ENCODE assay signal across 8 cellular contexts in genomic region chr19:1259873-1260748, GRCh38. TPM values are rescaled to one million over a fixed set of nuclear protein-coding genes. Genes with fewer than 3 reads are reported as not detected.
DNase-seq lines count a peak whose midpoint lies in the region; ATAC-seq and TF ChIP-seq lines count a peak whose summit lies in the region.

No MANE protein-coding gene starts in this region.

- H3K27ac ChIP-seq in HCT116 (ENCODE audit: low read depth, low read length): peak overlapping the region; percentile 90
- peak overlapping the region; percentile 83 to 90 for H3K27ac ChIP-seq in SK-N-SH (ENCODE audit: low read depth in 2 of 2, low read length in 1 of 2)
- peak overlapping the region; percentile 94 to 95 for H3K27ac ChIP-seq in uterus

- ATAC-seq in HCT116: peak; percentile 1; the same call in 1 of the 2 replicates

- no peak overlapping the region for H2AFZ ChIP-seq in HCT116 (ENCODE audit: low read depth, low read length, poor library complexity, severe bottlenecking)
- no peak overlapping the region for H2AFZ ChIP-seq in SK-N-SH (ENCODE audit: low read depth)

- H3K27me3 Mint-ChIP-seq in Calu3 (ENCODE audit: unreplicated experiment) (no peaks in the 10 kb centered on the region), chondrocyte (ENCODE audit: low read depth) (no peaks in the 10 kb centered on the region)

- BruUV-seq in Calu3 (replicated peaks; lab: Mats Ljungman, UMichigan) (no TSS peak), HCT116 (replicated peaks; lab: Mats Ljungman, UMichigan) (no TSS peak)

- WGBS in SK-N-SH (ENCODE audit: low lambda C conversion rate): 34% methylated on average over 10 of the region's 33 CpGs

- H3K4me1 ChIP-seq in HCT116 (ENCODE audit: control insufficient read depth in 1 of 2, insufficient read depth in 2 of 2, low read length in 2 of 2): peaks cover 52 to 94% of the 10 kb centered on the region in 2 experiments
- H3K4me1 ChIP-seq in SK-N-SH (ENCODE audit: control insufficient read depth in 1 of 2, insufficient read depth in 2 of 2, low read depth in 1 of 2, low read length in 1 of 2): peaks cover 46 to 56% of the 10 kb centered on the region in 2 experiments
- H3K4me1 ChIP-seq in mucosa of stomach (ENCODE audit: control insufficient read depth, insufficient read depth, low read length): peaks cover 72% of the 10 kb centered on the region
- peaks cover 15 to 49% of the 10 kb centered on the region in 2 donors for H3K4me1 ChIP-seq in uterus

- H3K9me3 ChIP-seq in HCT116 (ENCODE audit: control insufficient read depth in 1 of 2, insufficient read depth in 1 of 2, low read depth in 1 of 2, low read length in 2 of 2) (no peaks in the 10 kb centered on the region), SK-N-SH (no peaks in the 10 kb centered on the region), mucosa of stomach (ENCODE audit: control insufficient read depth, low read length) (no peaks in the 10 kb centered on the region), uterus (no peaks in the 10 kb centered on the region)

- peak overlapping the region; percentile 31 to 41 for H3K4me3 ChIP-seq in HCT116 (replicated peaks in 1 of 2; ENCODE audit: low read depth in 1 of 2, low read length in 2 of 2)
- H3K4me3 ChIP-seq in SK-N-SH (ENCODE audit: low read depth in 2 of 2, low read length in 1 of 2): peak overlapping the region in 1 of 2 experiments; percentile 31; a peak in 1 of 4 replicates
- no peak overlapping the region for H3K4me3 ChIP-seq in mucosa of stomach (ENCODE audit: low read length)
- peak overlapping the region; percentile 21 to 28 for H3K4me3 ChIP-seq in uterus

- H3K4me1 Mint-ChIP-seq in Calu3 (ENCODE audit: low read depth, unreplicated experiment) (peaks cover 29% of the 10 kb centered on the region), chondrocyte (ENCODE audit: low read depth) (peaks cover 80% of the 10 kb centered on the region)

- TF ChIP-seq EP300 in SK-N-SH (IDR thresholded peaks at IDR 0.05; ENCODE audit: borderline replicate concordance in 1 of 2, low read depth in 1 of 2, low read length in 1 of 2): no peak

- H3K9me3 Mint-ChIP-seq in Calu3 (ENCODE audit: low read depth, unreplicated experiment) (no peaks in the 10 kb centered on the region), chondrocyte (ENCODE audit: low read depth) (no peaks in the 10 kb centered on the region)

- intact Hi-C loops in Calu3 (cut with micrococcal nuclease; ENCODE audit: unreplicated experiment): no loop called here
- intact Hi-C loops in HCT116 (cut with micrococcal nuclease): no loop called here
- intact Hi-C loops in uterus (cut with DNase I; ENCODE audit: low total_unique reads): no loop called here

- no peak for DNase-seq in Calu3
- DNase-seq in HCT116 (ENCODE audit: low read depth, low spot score): no peak
- DNase-seq in SK-N-SH: no peak
- DNase-seq in chondrocyte (ENCODE audit: low spot score): no peak
- DNase-seq in uterus: no peak
- no peak for DNase-seq in NCI-H510A (lab: John Stamatoyannopoulos, UW)
- DNase-seq in SIG-M5 (lab: John Stamatoyannopoulos, UW): no peak

- H3K9me2 ChIP-seq in HCT116 (ENCODE audit: insufficient read depth) (no peaks in the 10 kb centered on the region), SK-N-SH (no peaks in the 10 kb centered on the region)

- H3K4me2 ChIP-seq in HCT116 (ENCODE audit: low read length) (peak overlapping the region; percentile 76), SK-N-SH (peak overlapping the region; percentile 66; the same call in 1 of the 2 replicates)

- H3K79me2 ChIP-seq in HCT116 (ENCODE audit: insufficient read depth, low read length) (peaks cover 39% of the 10 kb centered on the region), SK-N-SH (ENCODE audit: insufficient read depth) (peaks cover 45% of the 10 kb centered on the region)

- H3K9ac ChIP-seq in HCT116 (ENCODE audit: low read length) (peak overlapping the region; percentile 65), SK-N-SH (peak overlapping the region; percentile 51; the same call in 1 of the 2 replicates), mucosa of stomach (ENCODE audit: low read length) (peak overlapping the region; percentile 65)

- RAD21 ChIA-PET in HCT116 (lab: Charles Lee; ENCODE audit: low non-redundant PET in 1 of 2, low total read pairs in 2 of 2, uncharacterized antibody in 2 of 2, unreplicated experiment in 2 of 2): interaction anchor here in 1 of 2 experiments (0.6 to 1.0 kb wide), 2 partner anchors 8 to 16 kb away, joined by 3 to 5 read pairs; no protein-coding TSS in a partner anchor

- no peak for TF ChIP-seq RAD21 in HCT116 (IDR thresholded peaks at IDR 0.05; ENCODE audit: low read depth)
- TF ChIP-seq RAD21 in SK-N-SH (IDR thresholded peaks at IDR 0.05; ENCODE audit: low read length): no peak

- H3K36me3 ChIP-seq in HCT116 (ENCODE audit: control insufficient read depth in 1 of 2, insufficient read depth in 2 of 2, low read length in 2 of 2): peaks cover 12 to 24% of the 10 kb centered on the region in 2 experiments
- peaks cover 23 to 35% of the 10 kb centered on the region in 2 experiments for H3K36me3 ChIP-seq in SK-N-SH (replicated peaks in 1 of 2; ENCODE audit: control insufficient read depth in 1 of 2, insufficient read depth in 2 of 2, low read length in 1 of 2)
- H3K36me3 ChIP-seq in mucosa of stomach (ENCODE audit: control insufficient read depth, insufficient read depth, low read length): peaks cover 23% of the 10 kb centered on the region
- no peaks in the 10 kb centered on the region for H3K36me3 ChIP-seq in uterus

- POLR2A ChIA-PET in HCT116 (lab: Charles Lee): interaction anchor here (0.7 to 4.4 kb wide), 3 partner anchors 9 to 710 kb away, joined by 3 to 54 read pairs (median 3); partner anchors contain the start of gene CIRBP
- POLR2A ChIA-PET in SK-N-SH (lab: Yijun Ruan, JAX): interaction anchor here (0.8 to 4.8 kb wide), 3 partner anchors 9 to 16 kb away, joined by 4 to 34 read pairs (median 9); partner anchors contain the start of gene CIRBP

- no peaks in the 10 kb centered on the region for H4K20me1 ChIP-seq in HCT116 (ENCODE audit: insufficient read depth)
- peaks cover 38% of the 10 kb centered on the region for H4K20me1 ChIP-seq in SK-N-SH (ENCODE audit: insufficient read depth)

- H3K36me3 Mint-ChIP-seq in Calu3 (ENCODE audit: insufficient read depth, unreplicated experiment) (peaks cover 84% of the 10 kb centered on the region), chondrocyte (ENCODE audit: low read depth) (peaks cover 13% of the 10 kb centered on the region)

- no peak for TF ChIP-seq CTCF in Calu3 (IDR thresholded peaks at IDR 0.05; ENCODE audit: unreplicated experiment)
- no peak for TF ChIP-seq CTCF in HCT116 (IDR thresholded peaks at IDR 0.05 in 2 of 3, conservative IDR thresholded peaks at IDR 0.05 in 1 of 3; ENCODE audit: borderline replicate concordance in 1 of 3, insufficient read depth in 1 of 3, low read depth in 2 of 3, low read length in 2 of 3)
- TF ChIP-seq CTCF in SK-N-SH (IDR thresholded peaks at IDR 0.05): no peak
- TF ChIP-seq CTCF in chondrocyte (IDR thresholded peaks at IDR 0.05): no peak
- no peak for TF ChIP-seq CTCF in uterus (IDR thresholded peaks at IDR 0.05)

- H3F3A ChIP-seq in SK-N-SH (replicated peaks; ENCODE audit: insufficient read depth): peaks cover 55% of the 10 kb centered on the region

- peak overlapping the region; percentile 90 for H3K4me3 Mint-ChIP-seq in Calu3 (ENCODE audit: low read depth, unreplicated experiment)
- peak overlapping the region; percentile 36 for H3K4me3 Mint-ChIP-seq in chondrocyte (ENCODE audit: unreplicated experiment)

- no peaks in the 10 kb centered on the region for H3K27me3 ChIP-seq in HCT116 (ENCODE audit: insufficient read depth, low read length)
- no peaks in the 10 kb centered on the region for H3K27me3 ChIP-seq in SK-N-SH (ENCODE audit: insufficient read depth)
- no peaks in the 10 kb centered on the region for H3K27me3 ChIP-seq in mucosa of stomach (ENCODE audit: control insufficient read depth, insufficient read depth, low read length)
- no peaks in the 10 kb centered on the region for H3K27me3 ChIP-seq in uterus

- TF ChIP-seq POLR2A in HCT116 (IDR thresholded peaks at IDR 0.05; ENCODE audit: borderline replicate concordance, extremely low read depth, insufficient read depth, insufficient read length) (no peak), uterus (IDR thresholded peaks at IDR 0.05) (no peak)

- H3K27ac Mint-ChIP-seq in Calu3 (ENCODE audit: unreplicated experiment) (peak overlapping the region; percentile 97), chondrocyte (ENCODE audit: unreplicated experiment) (peak overlapping the region; percentile 96)

- CTCF ChIA-PET in Calu3 (lab: Charles Lee) (interaction anchor here (1.4 kb wide), 1 partner anchor 16 kb away, joined by 3 read pairs; no protein-coding TSS in a partner anchor), HCT116 (lab: Charles Lee) (interaction anchor here (0.8 to 1.0 kb wide), 2 partner anchors 15 to 16 kb away, joined by 3 to 4 read pairs; no protein-coding TSS in a partner anchor), SK-N-SH (lab: Yijun Ruan, JAX) (interaction anchor here (1.1 to 18.6 kb wide), 3 partner anchors 9 to 17 kb away, joined by 3 to 594 read pairs (median 13); partner anchors contain the start of genes ATP5F1D, CIRBP and MIDN)

RNA-seq across cellular contexts. Expression of gene CIRBP, which starts 9.0 kb away (rescaled TPM):
- total RNA-seq in Calu3 (2022): 102 and 112 TPM in 2 replicates
- total RNA-seq in HCT116 (2021; ENCODE audit: unreplicated experiment): 276 TPM
- 398 and 405 TPM in 2 replicates for polyA plus RNA-seq in HCT116 (2012)
- polyA plus RNA-seq in SK-N-SH (2012; rRNA removed): 762 and 857 TPM in 2 replicates
- polyA plus RNA-seq in SK-N-SH (2012; cell fraction: cytosol; rRNA removed): 628 and 677 TPM in 2 replicates
- 2,521 and 3,638 TPM in 2 replicates for polyA plus RNA-seq in SK-N-SH (2012; cell fraction: nucleus; rRNA removed)
- 295 to 320 TPM (median 303 TPM) in 3 replicates for total RNA-seq in chondrocyte
- 100 to 1,000 TPM; 235 to 950 (median 535) TPM for total RNA-seq in uterus

RNA-seq across cellular contexts. Expression of gene MIDN, which starts 11.7 kb away (rescaled TPM):
- total RNA-seq in Calu3 (2022) (61.8 and 72.4 TPM in 2 replicates), HCT116 (2021; ENCODE audit: unreplicated experiment) (146 TPM), chondrocyte (64.5 to 75.3 TPM (median 68.3 TPM) in 3 replicates), uterus (100 to 1,000 TPM in 1 of 4 donors, 10 to 100 TPM in 2, under 1 TPM in 1; 0.77 to 108 (median 15.0) TPM)
- polyA plus RNA-seq in HCT116 (2012): 63.2 and 79.4 TPM in 2 replicates
- 8.2 and 13.9 TPM in 2 replicates for polyA plus RNA-seq in SK-N-SH (2012; rRNA removed)
- 6.8 and 9.9 TPM in 2 replicates for polyA plus RNA-seq in SK-N-SH (2012; cell fraction: cytosol; rRNA removed)
- polyA plus RNA-seq in SK-N-SH (2012; cell fraction: nucleus; rRNA removed): 53.9 and 79.1 TPM in 2 replicates

RNA-seq across cellular contexts. Expression of gene FAM174C, which starts 15.2 kb away (rescaled TPM):
- 32.9 and 34.4 TPM in 2 replicates for total RNA-seq in Calu3 (2022)
- 77.1 TPM for total RNA-seq in HCT116 (2021; ENCODE audit: unreplicated experiment)
- polyA plus RNA-seq in HCT116 (2012): 87.0 and 88.0 TPM in 2 replicates
- 53.5 and 78.0 TPM in 2 replicates for polyA plus RNA-seq in SK-N-SH (2012; rRNA removed)
- 35.5 and 51.2 TPM in 2 replicates for polyA plus RNA-seq in SK-N-SH (2012; cell fraction: cytosol; rRNA removed)
- 76.2 and 162 TPM in 2 replicates for polyA plus RNA-seq in SK-N-SH (2012; cell fraction: nucleus; rRNA removed)
- 32.7 to 41.3 TPM (median 36.1 TPM) in 3 replicates for total RNA-seq in chondrocyte
- 10 to 100 TPM in 2 of 4 donors, 1 to 10 TPM in 2; 2.1 to 24.3 (median 7.1) TPM for total RNA-seq in uterus

RNA-seq across cellular contexts. Expression of gene ATP5F1D, which starts 18.6 kb away (rescaled TPM):
- total RNA-seq in Calu3 (2022) (86.6 and 91.8 TPM in 2 replicates), HCT116 (2021; ENCODE audit: unreplicated experiment) (428 TPM), chondrocyte (110 to 125 TPM (median 122 TPM) in 3 replicates), uterus (100 to 1,000 TPM in 2 of 4 donors, 10 to 100 TPM in 1, 1 to 10 TPM in 1; 4.7 to 164 (median 68.9) TPM)
- 468 and 508 TPM in 2 replicates for polyA plus RNA-seq in HCT116 (2012)
- polyA plus RNA-seq in SK-N-SH (2012; rRNA removed): 133 and 226 TPM in 2 replicates
- polyA plus RNA-seq in SK-N-SH (2012; cell fraction: cytosol; rRNA removed): 114 and 155 TPM in 2 replicates
- polyA plus RNA-seq in SK-N-SH (2012; cell fraction: nucleus; rRNA removed): 81.6 and 162 TPM in 2 replicates

RNA-seq across cellular contexts. Expression of gene CBARP, which starts 22.3 kb away (rescaled TPM):
- 4.2 and 5.7 TPM in 2 replicates for total RNA-seq in Calu3 (2022)
- total RNA-seq in HCT116 (2021; ENCODE audit: unreplicated experiment): 23.8 TPM
- 11.1 and 11.8 TPM in 2 replicates for polyA plus RNA-seq in HCT116 (2012)
- polyA plus RNA-seq in SK-N-SH (2012; rRNA removed): 4.8 and 5.1 TPM in 2 replicates
- 1.6 and 3.5 TPM in 2 replicates for polyA plus RNA-seq in SK-N-SH (2012; cell fraction: cytosol; rRNA removed)
- polyA plus RNA-seq in SK-N-SH (2012; cell fraction: nucleus; rRNA removed): 25.2 and 37.7 TPM in 2 replicates
- total RNA-seq in chondrocyte: 4.8 to 9.0 TPM (median 7.6 TPM) in 3 replicates
- 1 to 10 TPM in 2 of 4 donors, under 1 TPM in 1, not detected in 1; 0.26 to 1.5 (median 1.0) TPM for total RNA-seq in uterus
